16 cellular contexts compared by ENCODE assay signal in the genomic region with DNA sequence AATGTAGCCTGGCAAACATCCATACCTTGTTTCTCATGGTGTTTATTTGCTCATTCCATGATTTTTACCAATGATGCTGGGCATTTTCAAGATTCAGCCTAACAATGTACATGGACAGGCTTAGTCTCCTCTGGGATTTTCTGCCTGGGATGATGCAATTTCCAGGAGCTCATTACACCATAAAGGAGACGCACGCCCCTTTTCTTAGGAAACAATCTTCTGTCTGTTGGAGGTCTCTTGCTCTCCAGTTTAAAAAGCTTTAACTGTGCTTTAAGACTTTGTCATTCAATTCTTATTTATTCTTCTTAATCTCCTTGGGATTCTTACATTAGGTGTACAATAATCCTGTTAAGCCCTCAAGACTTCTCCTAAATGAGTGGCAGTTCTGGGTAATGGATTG.
DNase-seq lines count a peak whose midpoint lies in the region; ATAC-seq, FAIRE-seq and TF ChIP-seq lines count a peak whose summit lies in the region.
"Had no signal": no experiment of that assay in that cellular context is flagged by ENCODE, and none has a peak within 500 bp of the region (broad histone marks: within the 10 kb centered on the region; RNA-seq: fewer than 3 reads in every experiment).

No MANE protein-coding gene starts in this region.

- H4K20me1 ChIP-seq in H1 (replicated peaks in 1 of 2; ENCODE audit: control insufficient read depth in 1 of 2, insufficient read depth in 2 of 2, low read length in 2 of 2): no peaks in the 10 kb centered on the region

- no peak overlapping the region for H4K8ac ChIP-seq in H1 (ENCODE audit: extremely low read depth, insufficient read depth, low read length)

- no peaks in the 10 kb centered on the region for H3K79me2 ChIP-seq in H1 (ENCODE audit: control insufficient read depth in 1 of 2, insufficient read depth in 2 of 2, low read length in 2 of 2)

- CTCF ChIA-PET in H1 (lab: Charles Lee; ENCODE audit: partially characterized antibody): no interaction called here

- H3K14ac ChIP-seq in H1 (ENCODE audit: insufficient read length): no peak overlapping the region

- H3K18ac ChIP-seq in H1 (ENCODE audit: extremely low read depth, low read length): no peak overlapping the region; the same call in 1 of the 2 replicates

- H4K91ac ChIP-seq in H1 (replicated peaks; ENCODE audit: insufficient read length, low read length): no peak overlapping the region

- no peak overlapping the region for H3K4me3 Mint-ChIP-seq in stimulated activated memory B cell treated with anti-CD40 and anti-IgM and Interleukin-4, amounts not matched to agents 10 μg/mL and 1 μg/mL and 100 μg/mL, for 72 hours
- H3K4me3 Mint-ChIP-seq: activated CD4-positive, alpha-beta T cell treated with anti-CD3 and anti-CD28 coated beads, Interleukin-2, amount 10 ng/mL, durations not matched to agents 24 days and 14 days had no signal

- WGBS in H1 (ENCODE audit: extremely low coverage in 1 of 2, insufficient coverage in 1 of 2, insufficient read length in 1 of 2, insufficient replicate concordance in 2 of 2, low coverage in 1 of 2, low lambda C conversion rate in 2 of 2, missing lambda C conversion rate in 1 of 2), 2 experiments: 53% methylated on average over 2 of the region's 2 CpGs; no CpG with 5 or more reads in 1 of the 2 experiments

- POLR2A ChIA-PET in H1 (lab: Charles Lee; ENCODE audit: partially characterized antibody): interaction anchor here (1.3 kb wide), 1 partner anchor 9 kb away, joined by 5 read pairs; no protein-coding TSS in a partner anchor

- H3K27me3 ChIP-seq in H1 (replicated peaks in 1 of 4; ENCODE audit: control insufficient read depth in 3 of 4, extremely low read depth in 1 of 4, insufficient read depth in 3 of 4, low read length in 3 of 4): no peaks in the 10 kb centered on the region
- H3K27me3 ChIP-seq in neuron (ENCODE audit: insufficient read depth, low read length): no peaks in the 10 kb centered on the region
- H3K27me3 ChIP-seq: cardiac muscle cell, esophagus muscularis mucosa, thyroid gland had no signal

- no peak for TF ChIP-seq POLR2A in H1 (IDR thresholded peaks at IDR 0.05; ENCODE audit: control extremely low read depth in 1 of 2, low read depth in 2 of 2, low read length in 2 of 2)

- no peak overlapping the region for H3K27ac Mint-ChIP-seq in stimulated activated memory B cell treated with anti-CD40 and anti-IgM and Interleukin-4, amounts not matched to agents 10 μg/mL and 1 μg/mL and 100 μg/mL, for 72 hours
- H3K27ac Mint-ChIP-seq: activated CD4-positive, alpha-beta T cell treated with anti-CD3 and anti-CD28 coated beads, Interleukin-2, amount 10 ng/mL, durations not matched to agents 24 days and 14 days had no signal

- H3K79me1 ChIP-seq in H1 (ENCODE audit: low read depth, low read length): no peaks in the 10 kb centered on the region

- no peak overlapping the region for H3K56ac ChIP-seq in H1 (replicated peaks; ENCODE audit: insufficient read length, low read depth, low read length)

- peaks cover 3% of the 10 kb centered on the region for H3K9me3 Mint-ChIP-seq in stimulated activated memory B cell treated with anti-CD40 and anti-IgM and Interleukin-4, amounts not matched to agents 10 μg/mL and 1 μg/mL and 100 μg/mL, for 72 hours
- H3K9me3 Mint-ChIP-seq: activated CD4-positive, alpha-beta T cell treated with anti-CD3 and anti-CD28 coated beads, Interleukin-2, amount 10 ng/mL, durations not matched to agents 24 days and 14 days had no signal

- H3K23ac ChIP-seq in H1 (ENCODE audit: insufficient read length): no peak overlapping the region

- no peaks in the 10 kb centered on the region for H3K9me3 ChIP-seq in ES-I3 (ENCODE audit: control insufficient read depth, insufficient read depth, low read length)
- H3K9me3 ChIP-seq in H1 (ENCODE audit: insufficient read depth in 2 of 2, low read depth in 1 of 2, low read length in 1 of 2): peaks cover 9 to 12% of the 10 kb centered on the region in 2 experiments; a peak in 3 of 4 replicates
- peaks cover 4% of the 10 kb centered on the region for H3K9me3 ChIP-seq in neuron (ENCODE audit: low read length)
- H3K9me3 ChIP-seq: esophagus muscularis mucosa, thyroid gland had no signal

- no peak for TF ChIP-seq RAD21 in H1 (IDR thresholded peaks at IDR 0.05 in 1 of 2, conservative IDR thresholded peaks at IDR 0.05 in 1 of 2; ENCODE audit: low read depth in 2 of 2, low read length in 2 of 2)

- H2BK15ac ChIP-seq in H1 (ENCODE audit: low read length): no peak overlapping the region

- no peaks in the 10 kb centered on the region for H3K23me2 ChIP-seq in H1 (ENCODE audit: low read depth, low read length)

- H2BK5ac ChIP-seq in H1 (ENCODE audit: low read depth, low read length): 0 out of 2 replicates have a peak overlapping the region, but pooled peaks have one; percentile 84

- TF ChIP-seq CTCF in LNCaP clone FGC (IDR thresholded peaks at IDR 0.05; ENCODE audit: control insufficient read depth, extremely low read depth, insufficient read depth): no peak
- TF ChIP-seq CTCF in H1 (IDR thresholded peaks at IDR 0.05; ENCODE audit: control extremely low read depth in 1 of 3, insufficient read depth in 1 of 3, low read depth in 1 of 3, low read length in 3 of 3): no peak

- H3K4me1 ChIP-seq in ES-I3 (ENCODE audit: insufficient read depth, low read length): peaks cover 28% of the 10 kb centered on the region
- peaks cover 2 to 17% (median 11%) of the 10 kb centered on the region in 4 experiments; a peak in 5 of 7 replicates for H3K4me1 ChIP-seq in H1 (replicated peaks in 1 of 4; ENCODE audit: control insufficient read depth in 3 of 4, insufficient read depth in 4 of 4, low read length in 3 of 4)
- H3K4me1 ChIP-seq in neuron (ENCODE audit: insufficient read depth, low read length): peaks cover 49% of the 10 kb centered on the region

- H3K27me3 Mint-ChIP-seq in stimulated activated memory B cell treated with anti-CD40 and anti-IgM and Interleukin-4, amounts not matched to agents 10 μg/mL and 1 μg/mL and 100 μg/mL, for 72 hours: peaks cover 8% of the 10 kb centered on the region

- no peak overlapping the region for H3K4ac ChIP-seq in H1 (replicated peaks; ENCODE audit: insufficient read length, low read depth, low read length)

- H2BK120ac ChIP-seq in H1 (replicated peaks; ENCODE audit: low read depth, low read length): no peak overlapping the region

- no peak overlapping the region; the same call in 1 of the 2 replicates for H2BK12ac ChIP-seq in H1 (ENCODE audit: low read depth, low read length)

- no peak for FAIRE-seq in H1 (lab: Jason Lieb, UNC)

- H3K9ac ChIP-seq in ES-I3 (ENCODE audit: low read depth, low read length) (peak overlapping the region; percentile 2; the same call in 1 of the 2 replicates), H1 (replicated peaks in 1 of 4; ENCODE audit: extremely low read depth in 1 of 4, low read depth in 3 of 4, low read length in 3 of 4) (no peak overlapping the region; a peak in 1 of 7 replicates)

- H3K36me3 ChIP-seq in ES-I3 (ENCODE audit: insufficient read depth, low read length) (no peaks in the 10 kb centered on the region), H1 (ENCODE audit: control insufficient read depth in 2 of 4, insufficient read depth in 4 of 4, low read length in 3 of 4) (peaks cover 0 to 3% (median 0%) of the 10 kb centered on the region in 4 experiments; a peak in 1 of 8 replicates), neuron (ENCODE audit: insufficient read depth, low read length) (no peaks in the 10 kb centered on the region)
- H3K36me3 ChIP-seq: cardiac muscle cell, esophagus muscularis mucosa, thyroid gland had no signal

- no peaks in the 10 kb centered on the region for H3K4me1 Mint-ChIP-seq in stimulated activated memory B cell treated with anti-CD40 and anti-IgM and Interleukin-4, amounts not matched to agents 10 μg/mL and 1 μg/mL and 100 μg/mL, for 72 hours

- no peak for TF ChIP-seq EP300 in H1 (IDR thresholded peaks at IDR 0.05; ENCODE audit: borderline replicate concordance in 1 of 2, low read depth in 2 of 2, low read length in 2 of 2)

- no peak overlapping the region; the same call in 1 of the 2 replicates for H3K27ac ChIP-seq in H1 (ENCODE audit: low read depth, low read length)
- H3K27ac ChIP-seq: cardiac muscle cell, esophagus muscularis mucosa, skin epidermis, thyroid gland had no signal

- H2AFZ ChIP-seq in H1 (ENCODE audit: low read length): no peak overlapping the region
- peak overlapping the region; percentile 32 for H2AFZ ChIP-seq in neuron (ENCODE audit: low read depth, low read length)

- H3K4me2 ChIP-seq in H1 (ENCODE audit: insufficient read depth in 1 of 2, low read depth in 2 of 2, low read length in 2 of 2): 0 out of 4 replicates have a peak overlapping the region, but pooled peaks of 1 of the 2 experiments have one; percentile 56

- DNase-seq in LNCaP clone FGC (ENCODE audit: low read depth): peak; percentile 40
- DNase-seq in H1 (ENCODE audit: low read depth in 1 of 2, low spot score in 2 of 2): no peak
- DNase-seq in NCI-H146 (lab: John Stamatoyannopoulos, UW): no peak
- no peak for DNase-seq in activated naive CD4-positive, alpha-beta T cell (lab: John Stamatoyannopoulos, UW)
- DNase-seq: activated CD4-positive, alpha-beta T cell treated with anti-CD3 and anti-CD28 coated beads, Interleukin-2, amount 10 ng/mL, durations not matched to agents 24 days and 14 days; KBM-7; kidney glomerular epithelial cell; NCI-H187 treated with DMSO at 0.1 percent for 48 hours; thyroid gland had no signal

- peak overlapping the region; percentile 55 for H4K5ac ChIP-seq in H1 (ENCODE audit: insufficient read length, low read depth, low read length)

- H3K4me3 ChIP-seq in LNCaP clone FGC (ENCODE audit: low read depth, low read length): no peak overlapping the region
- no peak overlapping the region; a peak in 1 of 8 replicates for H3K4me3 ChIP-seq in H1 (ENCODE audit: extremely low read depth in 1 of 4, insufficient read depth in 2 of 4, low read depth in 3 of 4, low read length in 4 of 4)
- no peak overlapping the region for H3K4me3 ChIP-seq in neuron (ENCODE audit: low read length)
- H3K4me3 ChIP-seq: cardiac muscle cell, esophagus muscularis mucosa, skin epidermis, thyroid gland had no signal

- H2AK5ac ChIP-seq in H1 (ENCODE audit: low read depth, low read length): no peak overlapping the region

- peak overlapping the region; percentile 38; the same call in 1 of the 2 replicates for H2BK20ac ChIP-seq in H1 (ENCODE audit: low read length)

- ATAC-seq in GM21381 (IDR thresholded peaks at IDR 0.05; ENCODE audit: unreplicated experiment): no peak
- ATAC-seq in stimulated activated memory B cell treated with anti-CD40 and anti-IgM and Interleukin-4, amounts not matched to agents 10 μg/mL and 1 μg/mL and 100 μg/mL, for 72 hours: no peak

- no peaks in the 10 kb centered on the region for H3K36me3 Mint-ChIP-seq in stimulated activated memory B cell treated with anti-CD40 and anti-IgM and Interleukin-4, amounts not matched to agents 10 μg/mL and 1 μg/mL and 100 μg/mL, for 72 hours

TF ChIP-seq in H1, 55 proteins besides CTCF, POLR2A, EP300 and RAD21 (continues in another document):
- TF ChIP-seq KDM1A (IDR thresholded peaks at IDR 0.05; ENCODE audit: borderline replicate concordance, low read length) (no peak), E2F6 (IDR thresholded peaks at IDR 0.05) (no peak)
